8 cellular contexts compared by ENCODE assay signal in the genomic region with DNA sequence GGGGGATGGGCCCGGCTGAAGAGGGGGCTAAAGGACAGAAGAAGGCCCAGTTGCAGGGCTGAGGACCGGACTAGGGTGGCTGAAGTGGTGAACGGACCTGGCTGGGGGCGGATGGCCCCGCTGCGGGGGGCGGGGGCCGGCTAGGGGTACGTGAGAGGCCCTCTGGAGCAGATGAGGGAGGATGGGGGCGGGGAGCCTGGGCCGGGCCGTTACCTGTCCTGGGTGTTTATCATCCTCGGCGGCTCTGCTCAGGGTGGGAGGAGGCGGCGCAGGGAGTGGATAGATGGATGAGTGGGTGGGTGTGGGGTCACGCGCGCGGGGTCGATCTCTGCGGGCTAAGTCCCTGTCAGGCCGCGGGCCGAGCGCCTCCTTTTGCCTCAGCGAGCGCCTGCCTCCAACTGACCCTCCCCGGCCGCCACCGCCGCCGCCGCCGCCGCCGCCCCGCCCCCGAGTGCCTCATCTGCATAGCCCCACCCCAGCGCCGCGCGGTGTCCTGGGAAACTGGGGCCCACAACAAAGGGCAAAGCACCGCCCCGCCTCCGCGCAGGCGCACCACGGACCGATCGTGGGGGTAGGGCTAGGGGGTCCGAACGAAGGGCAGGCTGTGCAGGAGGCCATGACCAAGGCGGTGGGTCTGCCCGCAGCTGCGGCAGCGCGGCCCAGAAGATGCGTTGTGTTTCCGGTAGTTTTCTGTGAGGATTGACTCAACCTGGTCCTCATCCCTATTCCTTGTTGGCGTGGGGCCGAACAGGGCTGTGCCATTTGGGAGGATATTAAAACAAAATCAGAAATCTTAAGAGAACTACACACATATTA.
DNase-seq lines count a peak whose midpoint lies in the region; ATAC-seq and TF ChIP-seq lines count a peak whose summit lies in the region.

No MANE protein-coding gene starts in this region.

- H3K9ac ChIP-seq in HUES6 (ENCODE audit: low read length) (peak overlapping the region; percentile 83), NT2/D1 (ENCODE audit: insufficient read length, low read depth) (peak overlapping the region; percentile 85), endocrine pancreas (ENCODE audit: control insufficient read depth, insufficient read depth, low read length) (peak overlapping the region; percentile 45)

- no peaks in the 10 kb centered on the region for H3K9me3 Mint-ChIP-seq in mesothelial cell of epicardium

- no peak for TF ChIP-seq CTCF in mesothelial cell of epicardium (IDR thresholded peaks at IDR 0.05; ENCODE audit: unreplicated experiment)

- H3K27me3 Mint-ChIP-seq in mesothelial cell of epicardium (ENCODE audit: low read depth) = no peaks in the 10 kb centered on the region

- H3K27me3 ChIP-seq in HUES6 (ENCODE audit: control insufficient read depth, insufficient read depth, low read length) (no peaks in the 10 kb centered on the region), NT2/D1 (ENCODE audit: insufficient read depth, insufficient read length) (no peaks in the 10 kb centered on the region), endocrine pancreas (ENCODE audit: control insufficient read depth, insufficient read depth, low read length) (no peaks in the 10 kb centered on the region)

- H3K4me1 ChIP-seq in HUES6 (ENCODE audit: control insufficient read depth, insufficient read depth, low read length) (peaks cover 46% of the 10 kb centered on the region), NT2/D1 (ENCODE audit: insufficient read depth, insufficient read length) (no peaks in the 10 kb centered on the region), endocrine pancreas (ENCODE audit: control insufficient read depth, insufficient read depth, low read length) (peaks cover 6% of the 10 kb centered on the region)

- ATAC-seq in GM21390 (IDR thresholded peaks at IDR 0.05; ENCODE audit: unreplicated experiment) = peak; percentile 86

- H3K27ac ChIP-seq in HUES6 (ENCODE audit: low read depth, low read length) = peak overlapping the region; percentile 89

- H3K36me3 ChIP-seq in HUES6 (ENCODE audit: control insufficient read depth, insufficient read depth, low read length) (peaks cover 22% of the 10 kb centered on the region), NT2/D1 (ENCODE audit: insufficient read depth, insufficient read length, low read length) (peaks cover 3% of the 10 kb centered on the region), endocrine pancreas (ENCODE audit: control insufficient read depth, insufficient read depth, low read length) (no peaks in the 10 kb centered on the region)

- peak overlapping the region; percentile 90 for H3K27ac Mint-ChIP-seq in mesothelial cell of epicardium

- H3K4me3 Mint-ChIP-seq in mesothelial cell of epicardium = peak overlapping the region; percentile 72

- no peaks in the 10 kb centered on the region for H3K36me3 Mint-ChIP-seq in mesothelial cell of epicardium

- DNase-seq in CMK (ENCODE audit: low read depth) (peak; percentile 81), NT2/D1 (ENCODE audit: low read depth, low spot score) (peak; percentile 95), mesothelial cell of epicardium (ENCODE audit: low spot score in 2 of 2, unreplicated experiment in 2 of 2) (peak; percentile 95 to 97)
- DNase-seq in activated CD8-positive, alpha-beta memory T cell treated with anti-CD3 and anti-CD28 coated beads, Interleukin-2, amount 50 U/mL, for 24 hours (ENCODE audit: extremely low read depth) = peak; percentile 92
- DNase-seq in stimulated activated CD8-positive, alpha-beta memory T cell treated with anti-CD3 and anti-CD28 coated beads, Interleukin-15, amount 100 ng/mL, for 24 hours (ENCODE audit: low read depth) = peak; percentile 92

- H3K4me3 ChIP-seq in HUES6 (ENCODE audit: low read depth, low read length) = peak overlapping the region; percentile 85
- peak overlapping the region; percentile 65 for H3K4me3 ChIP-seq in NT2/D1 (ENCODE audit: insufficient read length, low read depth)
- peak overlapping the region; percentile 67 for H3K4me3 ChIP-seq in endocrine pancreas (ENCODE audit: control insufficient read depth, insufficient read depth, low read length)

- no peaks in the 10 kb centered on the region for H3K9me3 ChIP-seq in HUES6 (ENCODE audit: control insufficient read depth, insufficient read depth, low read depth, low read length)
- H3K9me3 ChIP-seq in NT2/D1 (ENCODE audit: insufficient read depth, low read length) = no peaks in the 10 kb centered on the region
- no peaks in the 10 kb centered on the region for H3K9me3 ChIP-seq in endocrine pancreas (ENCODE audit: control insufficient read depth, low read length)

- H3K4me1 Mint-ChIP-seq in mesothelial cell of epicardium = peaks cover 50% of the 10 kb centered on the region

Comparison
In these comparisons a context has a peak if more than half of its experiments do, and no peak if none do; other contexts are left out.
1. Peak in every context shown above with its lines: DNase-seq, ATAC-seq, H3K4me3 ChIP-seq and H3K27ac ChIP-seq.